7 cellular contexts compared by ENCODE assay signal in genomic region chr17:20649135-20649767, GRCh38.
A peak's percentile ranks its signal among the peaks of the same experiment; 100 is the strongest.
DNase-seq lines count a peak whose midpoint lies in the region; ATAC-seq and FAIRE-seq lines count a peak whose summit lies in the region.
"Not testable (repeated sequence)": the region's sequence is repeated elsewhere in the genome, so short reads cannot be mapped to it uniquely, and the experiment has no call there.

No MANE protein-coding gene starts in this region.

- H3K27ac Mint-ChIP-seq in activated T-helper 17 cell treated with anti-CD3 and anti-CD28 coated beads, Interleukin-2, amount 50 U/mL, for 72 hours: not testable (repeated sequence)

- H3K27me3 Mint-ChIP-seq in activated T-helper 17 cell treated with anti-CD3 and anti-CD28 coated beads, Interleukin-2, amount 50 U/mL, for 72 hours: not testable (repeated sequence)

- FAIRE-seq in GM18507 (lab: Jason Lieb, UNC): peak; percentile 68

- DNase-seq in GM18507 (ENCODE audit: extremely low spot score, insufficient read length, low read depth) (peak; percentile 2), NOMO-1 treated with DMSO at 0.1 percent for 48 hours (lab: John Stamatoyannopoulos, UW; ENCODE audit: unreplicated experiment) (peak; percentile 86)

- ATAC-seq in GM19351 (IDR thresholded peaks at IDR 0.05; ENCODE audit: unreplicated experiment): peak; percentile 88
- peak; percentile 81 for ATAC-seq in GM21576 (IDR thresholded peaks at IDR 0.05; ENCODE audit: unreplicated experiment)
- peak; percentile 87 for ATAC-seq in HG02885 (IDR thresholded peaks at IDR 0.05; ENCODE audit: poor library complexity, unreplicated experiment)
- peak; percentile 84 for ATAC-seq in HG03354 (IDR thresholded peaks at IDR 0.05; ENCODE audit: poor library complexity, severe bottlenecking, unreplicated experiment)
- peak; percentile 63 for ATAC-seq in activated T-helper 17 cell treated with anti-CD3 and anti-CD28 coated beads, Interleukin-2, amount 50 U/mL, for 72 hours (replicated peaks)

- H3K36me3 Mint-ChIP-seq in activated T-helper 17 cell treated with anti-CD3 and anti-CD28 coated beads, Interleukin-2, amount 50 U/mL, for 72 hours (ENCODE audit: low read depth): not testable (repeated sequence)

- H3K9me3 Mint-ChIP-seq in activated T-helper 17 cell treated with anti-CD3 and anti-CD28 coated beads, Interleukin-2, amount 50 U/mL, for 72 hours: not testable (repeated sequence)

- H3K4me1 Mint-ChIP-seq in activated T-helper 17 cell treated with anti-CD3 and anti-CD28 coated beads, Interleukin-2, amount 50 U/mL, for 72 hours: not testable (repeated sequence)

- H3K4me3 Mint-ChIP-seq in activated T-helper 17 cell treated with anti-CD3 and anti-CD28 coated beads, Interleukin-2, amount 50 U/mL, for 72 hours: not testable (repeated sequence)

Comparison
In these comparisons a context has a peak if more than half of its experiments do, and no peak if none do; other contexts are left out.
1. Peak in every context shown above with its lines: DNase-seq and ATAC-seq.